In the genomic region with DNA sequence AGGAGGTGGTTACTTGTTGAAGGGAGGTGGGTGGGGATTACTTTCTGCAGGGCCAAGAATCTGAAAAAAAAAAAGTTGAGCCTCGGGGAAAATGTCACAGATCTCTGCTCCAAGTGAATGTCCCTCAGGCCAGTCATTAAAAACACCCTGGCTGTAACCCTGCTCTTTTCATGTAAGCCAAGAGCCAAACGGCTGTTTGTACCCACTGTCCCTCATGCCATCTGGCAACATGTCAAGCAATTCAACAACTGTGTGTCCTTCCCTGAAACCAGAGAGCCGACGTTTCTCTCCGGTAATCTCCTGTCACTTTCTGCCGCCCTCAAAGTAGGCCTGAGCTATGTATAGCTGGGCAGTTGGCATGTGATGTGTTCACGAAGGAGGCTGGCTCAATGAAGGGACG, we compare ENCODE assay signal across 30 cellular contexts. TPM values are rescaled to one million over a fixed set of nuclear protein-coding genes. Genes with fewer than 3 reads are reported as not detected.
DNase-seq lines count a peak whose midpoint lies in the region; ATAC-seq and TF ChIP-seq lines count a peak whose summit lies in the region.
"Had no signal": no experiment of that assay in that cellular context is flagged by ENCODE, and none has a peak within 500 bp of the region (broad histone marks: within the 10 kb centered on the region; RNA-seq: fewer than 3 reads in every experiment).

No MANE protein-coding gene starts in this region.

- H3K27ac ChIP-seq in breast epithelium (no peak overlapping the region), left ventricle myocardium inferior (replicated peaks) (peak overlapping the region; percentile 86), tibial artery (peak overlapping the region; percentile 82 to 85), PC-3 (ENCODE audit: low read length) (no peak overlapping the region)
- H3K27ac ChIP-seq: epithelial cell of prostate, KMS-11, SK-N-MC, vagina had no signal

- ATAC-seq in PC-3 = no peak
- ATAC-seq: WTC11 had no signal

- no peak overlapping the region for H3K4me3 Mint-ChIP-seq in osteocyte (ENCODE audit: unreplicated experiment)
- H3K4me3 Mint-ChIP-seq in activated naive CD4-positive, alpha-beta T cell treated with anti-CD3 and anti-CD28 coated beads, Interleukin-2, amount 10 ng/mL, durations not matched to agents 7 days and 5 days = no peak overlapping the region
- H3K4me3 Mint-ChIP-seq: WTC11 had no signal

- H3K36me3 ChIP-seq in breast epithelium (no peaks in the 10 kb centered on the region), left ventricle myocardium inferior (no peaks in the 10 kb centered on the region), tibial artery (no peaks in the 10 kb centered on the region), PC-3 (ENCODE audit: low read depth, low read length) (no peaks in the 10 kb centered on the region), MG63 (no peaks in the 10 kb centered on the region)
- H3K36me3 ChIP-seq: vagina had no signal

- no peak for TF ChIP-seq POLR2A in breast epithelium (IDR thresholded peaks at IDR 0.05)

- no peaks in the 10 kb centered on the region for H3K9me3 Mint-ChIP-seq in osteocyte (ENCODE audit: unreplicated experiment)
- H3K9me3 Mint-ChIP-seq in activated naive CD4-positive, alpha-beta T cell treated with anti-CD3 and anti-CD28 coated beads, Interleukin-2, amount 10 ng/mL, durations not matched to agents 7 days and 5 days = no peaks in the 10 kb centered on the region

- POLR2A ChIA-PET in PC-3 (lab: Charles Lee; ENCODE audit: unreplicated experiment) = no interaction called here

- H3K9me3 ChIP-seq in breast epithelium = no peaks in the 10 kb centered on the region
- peaks cover under 1% of the 10 kb centered on the region for H3K9me3 ChIP-seq in left ventricle myocardium inferior (replicated peaks)
- H3K9me3 ChIP-seq in tibial artery = no peaks in the 10 kb centered on the region
- no peaks in the 10 kb centered on the region for H3K9me3 ChIP-seq in PC-3 (ENCODE audit: low read length)
- H3K9me3 ChIP-seq in MG63 = no peaks in the 10 kb centered on the region
- H3K9me3 ChIP-seq: vagina had no signal

- no peaks in the 10 kb centered on the region for H4K20me1 ChIP-seq in PC-3 (ENCODE audit: low read length)

- H3K9ac ChIP-seq in PC-3 (ENCODE audit: low read length) = no peak overlapping the region
- H3K9ac ChIP-seq: KMS-11 had no signal

- H3K4me3 ChIP-seq in breast epithelium (no peak overlapping the region), left ventricle myocardium inferior (peak overlapping the region; percentile 45), tibial artery (no peak overlapping the region), PC-3 (ENCODE audit: low read length) (no peak overlapping the region), MG63 (no peak overlapping the region)
- H3K4me3 ChIP-seq: dorsolateral prefrontal cortex, SK-N-MC, vagina had no signal

- no peaks in the 10 kb centered on the region for H3K9me2 ChIP-seq in PC-3 (replicated peaks; ENCODE audit: low read length)

- H3K79me2 ChIP-seq in PC-3 (ENCODE audit: low read length) = no peaks in the 10 kb centered on the region

- H3K36me3 Mint-ChIP-seq in osteocyte (ENCODE audit: unreplicated experiment) = no peaks in the 10 kb centered on the region
- no peaks in the 10 kb centered on the region for H3K36me3 Mint-ChIP-seq in activated naive CD4-positive, alpha-beta T cell treated with anti-CD3 and anti-CD28 coated beads, Interleukin-2, amount 10 ng/mL, durations not matched to agents 7 days and 5 days
- H3K36me3 Mint-ChIP-seq: WTC11 had no signal

- H3K4me2 ChIP-seq in PC-3 (ENCODE audit: low read length) = no peak overlapping the region
- H3K4me2 ChIP-seq: KMS-11 had no signal

- no peak overlapping the region for H2AFZ ChIP-seq in PC-3 (ENCODE audit: low read length)

- H3K4me1 ChIP-seq in breast epithelium (no peaks in the 10 kb centered on the region), left ventricle myocardium inferior (peaks cover 96% of the 10 kb centered on the region), tibial artery (peaks cover 0 to 90% (median 55%) of the 10 kb centered on the region in 4 donors), PC-3 (ENCODE audit: insufficient read depth, low read length) (peaks cover 3% of the 10 kb centered on the region)

- intact Hi-C loops in breast epithelium (cut with DNase I; ENCODE audit: low total_unique reads) (no loop called here), left ventricle myocardium inferior (cut with micrococcal nuclease) (no loop called here), tibial artery (cut with DNase I; ENCODE audit: low total_unique reads) (loop anchor here (5.0 to 10.0 kb wide), 2 partner anchors 37 to 419 kb away; a partner anchor contains a TSS), PC-3 (cut with micrococcal nuclease) (no loop called here)

- no peak for TF ChIP-seq CTCF in breast epithelium (IDR thresholded peaks at IDR 0.05)
- TF ChIP-seq CTCF in left ventricle myocardium inferior (IDR thresholded peaks at IDR 0.05; ENCODE audit: borderline replicate concordance) = no peak
- TF ChIP-seq CTCF in osteocyte (IDR thresholded peaks at IDR 0.05) = no peak
- no peak for TF ChIP-seq CTCF in tibial artery (IDR thresholded peaks at IDR 0.05)
- no peak for TF ChIP-seq CTCF in PC-3 (conservative IDR thresholded peaks at IDR 0.05; ENCODE audit: low read depth, low read length)

- BruUV-seq in PC-3 (replicated peaks; lab: Mats Ljungman, UMichigan) = no TSS peak

- peaks cover 15% of the 10 kb centered on the region for H3K4me1 Mint-ChIP-seq in osteocyte (ENCODE audit: unreplicated experiment)
- H3K4me1 Mint-ChIP-seq in activated naive CD4-positive, alpha-beta T cell treated with anti-CD3 and anti-CD28 coated beads, Interleukin-2, amount 10 ng/mL, durations not matched to agents 7 days and 5 days = no peaks in the 10 kb centered on the region
- H3K4me1 Mint-ChIP-seq: WTC11 had no signal

- DNase-seq in T47D (ENCODE audit: low read depth in 1 of 2, low spot score in 1 of 2) (peak; percentile 7 to 56), breast epithelium (ENCODE audit: low spot score in 2 of 2) (no peak), left ventricle myocardium inferior (peak; percentile 25), osteocyte (ENCODE audit: extremely low spot score, unreplicated experiment) (peak; percentile 48), tibial artery (peak; percentile 26 to 72), PC-3 (no peak), MG63 (no peak)
- no peak for DNase-seq in activated naive CD4-positive, alpha-beta T cell treated with anti-CD3 and anti-CD28 coated beads, Interleukin-2, amount 10 ng/mL, durations not matched to agents 7 days and 5 days
- DNase-seq: 8988T; activated CD4-positive, alpha-beta T cell treated with anti-CD3 and anti-CD28 coated beads, Interleukin-2, amount 50 U/mL, for 4 hours; activated effector memory CD4-positive, alpha-beta T cell treated with anti-CD3 and anti-CD28 coated beads, Interleukin-2, amount 50 U/mL, for 16 hours; AML-193; caudate nucleus; DMS53; dorsolateral prefrontal cortex; foreskin fibroblast; H7; kidney; NCI-H1092; NCI-H510A; stimulated activated CD4-positive, alpha-beta T cell treated with anti-CD3 and anti-CD28 coated beads, Interleukin-15, amount 100 ng/mL, for 24 hours; substantia nigra; T-helper 2 cell had no signal

- H3K27me3 ChIP-seq in breast epithelium (no peaks in the 10 kb centered on the region), left ventricle myocardium inferior (ENCODE audit: low read depth) (no peaks in the 10 kb centered on the region), tibial artery (no peaks in the 10 kb centered on the region), PC-3 (ENCODE audit: low read length) (no peaks in the 10 kb centered on the region), MG63 (peaks cover 4% of the 10 kb centered on the region; the same call in 1 of the 2 replicates)
- H3K27me3 ChIP-seq: vagina had no signal

- CTCF ChIA-PET in PC-3 (lab: Charles Lee) = no interaction called here
- CTCF ChIA-PET in activated naive CD4-positive, alpha-beta T cell treated with anti-CD3 and anti-CD28 coated beads, Interleukin-2, amount 10 ng/mL, durations not matched to agents 7 days and 5 days (lab: Charles Lee) = interaction anchor here (1.6 kb wide), 1 partner anchor 18 kb away, joined by 3 read pairs; no protein-coding TSS in a partner anchor

- in situ Hi-C loops in T47D (cut with HindIII; ENCODE audit: low pct_unique_long_range_greater_than_20kb, low sequenced_read_pairs) = no loop called here

- peaks cover 21% of the 10 kb centered on the region for H3K27me3 Mint-ChIP-seq in osteocyte (ENCODE audit: unreplicated experiment)
- H3K27me3 Mint-ChIP-seq in activated naive CD4-positive, alpha-beta T cell treated with anti-CD3 and anti-CD28 coated beads, Interleukin-2, amount 10 ng/mL, durations not matched to agents 7 days and 5 days = peaks cover 4% of the 10 kb centered on the region

- H3F3A ChIP-seq in PC-3 (ENCODE audit: low read length, unreplicated experiment) = no peaks in the 10 kb centered on the region

- no peak overlapping the region for H3K27ac Mint-ChIP-seq in osteocyte (ENCODE audit: unreplicated experiment)
- no peak overlapping the region for H3K27ac Mint-ChIP-seq in activated naive CD4-positive, alpha-beta T cell treated with anti-CD3 and anti-CD28 coated beads, Interleukin-2, amount 10 ng/mL, durations not matched to agents 7 days and 5 days
- H3K27ac Mint-ChIP-seq: WTC11 had no signal

RNA-seq across cellular contexts. Expression of a gene that starts 14.7 kb away (rescaled TPM):
- total RNA-seq in breast epithelium (1 to 10 TPM; 2.1 to 3.3 (median 2.6) TPM), left ventricle myocardium inferior (1,110 TPM), osteocyte (not detected in 2 replicates), PC-3 (2014; rRNA removed) (0.17 TPM in 1 of 2 replicates, not detected in the other)
- total RNA-seq in MG63 (2014; rRNA removed; shearing (Covaris generic); ENCODE audit: low replicate concordance) = not detected in 2 replicates
- total RNA-seq: HT1080, OCI-LY7, WTC11 had no signal

Comparison
In these comparisons a context has a peak if more than half of its experiments do, and no peak if none do; other contexts are left out.
1. DNase-seq: peak in T47D (2 of 2), left ventricle myocardium inferior (single experiment), osteocyte (single experiment) and tibial artery (2 of 2); none in breast epithelium (0 of 2), PC-3 (single experiment), activated naive CD4-positive, alpha-beta T cell treated with anti-CD3 and anti-CD28 coated beads, Interleukin-2, amount 10 ng/mL, durations not matched to agents 7 days and 5 days (single experiment) and MG63 (single experiment).
2. H3K27ac ChIP-seq: peak in left ventricle myocardium inferior (single experiment) and tibial artery (2 of 2); none in breast epithelium (0 of 2) and PC-3 (single experiment).
3. RNA of a gene that starts 14.7 kb away (total RNA-seq): 1,110 TPM in left ventricle myocardium inferior (single experiment); 2.1 to 3.3 TPM in breast epithelium, not detected in osteocyte, 0.17 TPM in PC-3 and not detected in MG63; every median in the first group is over 100 times any median in the second.